In genomic region chr1:223844521-223844961, GRCh38 we compare ENCODE assay signal across 7 cellular contexts. TPM values are rescaled to one million over a fixed set of nuclear protein-coding genes. Genes with fewer than 3 reads are reported as not detected.
DNase-seq lines count a peak whose midpoint lies in the region; ATAC-seq and TF ChIP-seq lines count a peak whose summit lies in the region.

No MANE protein-coding gene starts in this region.

- H3K9me3 ChIP-seq in right cardiac atrium (ENCODE audit: control insufficient read depth, low read length), result no peaks in the 10 kb centered on the region

- H3K27me3 ChIP-seq in KMS-11 (ENCODE audit: insufficient read depth, low read depth), result no peaks in the 10 kb centered on the region
- no peaks in the 10 kb centered on the region for H3K27me3 ChIP-seq in right cardiac atrium (ENCODE audit: control insufficient read depth, insufficient read depth)

- no peak for TF ChIP-seq CTCF in KMS-11 (conservative IDR thresholded peaks at IDR 0.05; ENCODE audit: low read depth, low read length)

- WGBS in right cardiac atrium, result 3% methylated on average over 9 of the region's 9 CpGs

- H3K4me1 ChIP-seq in KMS-11 (ENCODE audit: low read depth, poor library complexity, severe bottlenecking), result peaks cover 43% of the 10 kb centered on the region
- H3K4me1 ChIP-seq in right cardiac atrium (ENCODE audit: control insufficient read depth, insufficient read depth, low read length), result peaks cover 2% of the 10 kb centered on the region

- H3K79me2 ChIP-seq in KMS-11 (ENCODE audit: insufficient read depth, low read depth), result peaks cover 49% of the 10 kb centered on the region

- H3K36me3 ChIP-seq in KMS-11 (ENCODE audit: insufficient read depth), result no peaks in the 10 kb centered on the region

- no peak for ATAC-seq in right cardiac atrium

- peak; percentile 22 for DNase-seq in activated CD8-positive, alpha-beta memory T cell treated with anti-CD3 and anti-CD28 coated beads, Interleukin-2, amount 50 U/mL, for 4 hours
- DNase-seq in right cardiac atrium (peak in 1 of 3 donors; percentile 46), C1 segment of cervical spinal cord (lab: John Stamatoyannopoulos, UW) (no peak), H4 (ENCODE audit: low spot score) (no peak), DMS153 (lab: John Stamatoyannopoulos, UW) (no peak)
- DNase-seq in stimulated activated CD4-positive, alpha-beta T cell treated with anti-CD3 and anti-CD28 coated beads, Interleukin-15, amount 100 ng/mL, for 48 hours (ENCODE audit: low read depth in 2 of 2), result peak; percentile 51 to 60

- H3K9ac ChIP-seq in KMS-11, result peak overlapping the region; percentile 96; the same call in 1 of the 2 replicates

- H4K20me1 ChIP-seq in KMS-11 (ENCODE audit: insufficient read depth), result peaks cover 10% of the 10 kb centered on the region

- intact Hi-C loops in right cardiac atrium (cut with DNase I), result no loop called here

- H3K27ac ChIP-seq in KMS-11, result peak overlapping the region; percentile 88
- H3K27ac ChIP-seq in right cardiac atrium (ENCODE audit: low read length), result peak overlapping the region; percentile 97

- peak overlapping the region; percentile 67 for H3K4me2 ChIP-seq in KMS-11

- peak overlapping the region; percentile 70 for H3K4me3 ChIP-seq in KMS-11 (IDR thresholded peaks at IDR 0.05; ENCODE audit: insufficient read depth, low read depth, low read length)
- H3K4me3 ChIP-seq in right cardiac atrium (ENCODE audit: low read length), result peak overlapping the region; percentile 66

- H2AFZ ChIP-seq in KMS-11 (ENCODE audit: low read depth), result peak overlapping the region; percentile 76

RNA-seq across cellular contexts. Expression of gene TP53BP2, which starts 1.2 kb away (rescaled TPM):
- total RNA-seq in right cardiac atrium, result 10 to 100 TPM; 25.9 to 29.7 (median 29.6) TPM
- polyA plus RNA-seq in right cardiac atrium, result 9.8 TPM
- 22.1 and 38.5 TPM in 2 replicates for total RNA-seq in H4 (2014; rRNA removed; shearing (Covaris generic))

Comparison
In these comparisons a context has a peak if more than half of its experiments do, and no peak if none do; other contexts are left out.
1. DNase-seq: peak in activated CD8-positive, alpha-beta memory T cell treated with anti-CD3 and anti-CD28 coated beads, Interleukin-2, amount 50 U/mL, for 4 hours (single experiment) and stimulated activated CD4-positive, alpha-beta T cell treated with anti-CD3 and anti-CD28 coated beads, Interleukin-15, amount 100 ng/mL, for 48 hours (2 of 2); none in C1 segment of cervical spinal cord (0 of 14), H4 (single experiment) and DMS153 (single experiment).